ENCODE assay signal across 30 cellular contexts in genomic region chr17:33745047-33745783, GRCh38.
"Had no signal": no experiment of that assay in that cellular context is flagged by ENCODE, and none has a peak within 500 bp of the region (broad histone marks: within the 10 kb centered on the region; RNA-seq: fewer than 3 reads in every experiment).

No MANE protein-coding gene starts in this region.

- H3K36me3 ChIP-seq: WERI-Rb-1 had no signal

- FAIRE-seq: endothelial cell of umbilical vein had no signal

- H3K4me1 Mint-ChIP-seq: activated B cell treated with CpG ODN at 0.5 μM for 24 hours; activated T-helper 17 cell treated with anti-CD3 and anti-CD28 coated beads, Interleukin-2, amount 50 U/mL, for 72 hours had no signal

- DNase-seq: activated B cell treated with CpG ODN at 0.5 μM for 24 hours; activated CD4-positive, alpha-beta T cell treated with anti-CD3 and anti-CD28 coated beads for 48 hours; activated CD4-positive, alpha-beta T cell treated with anti-CD3 and anti-CD28 coated beads, Interleukin-2, amount 50 U/mL, for 1 hour; activated CD4-positive, alpha-beta T cell treated with anti-CD3 and anti-CD28 coated beads, Interleukin-2, amount 50 U/mL, for 48 hours; activated CD8-positive, alpha-beta memory T cell treated with anti-CD3 and anti-CD28 coated beads for 24 hours; activated CD8-positive, alpha-beta T cell treated with anti-CD3 and anti-CD28 coated beads for 36 hours; activated effector memory CD4-positive, alpha-beta T cell treated with Interleukin-2 at 50 U/mL for 16 hours; activated gamma-delta T cell treated with Interleukin-2 at 50 U/mL for 16 hours; activated naive CD4-positive, alpha-beta T cell treated with anti-CD3 and anti-CD28 coated beads, Interleukin-2, amount 50 U/mL, for 16 hours; activated naive CD4-positive, alpha-beta T cell treated with Interleukin-2 at 50 U/mL for 16 hours; activated T-cell treated with anti-CD3 and anti-CD28 coated beads, Interleukin-2, amount 50 U/mL, for 4 hours; amygdala; aorta; body of pancreas; caudate nucleus; cortex of kidney; dermis blood vessel endothelial cell; effector CD4-positive, alpha-beta T cell; effector memory CD8-positive, alpha-beta T cell; foreskin fibroblast; head of caudate nucleus; T1000; WERI-Rb-1 had no signal

- H3K9me3 ChIP-seq: body of pancreas had no signal

- H3K4me3 ChIP-seq: body of pancreas had no signal

- H3K27ac ChIP-seq: body of pancreas, epithelial cell of prostate, WERI-Rb-1 had no signal

- H3K27ac Mint-ChIP-seq: activated B cell treated with CpG ODN at 0.5 μM for 24 hours; activated CD8-positive, alpha-beta T cell treated with anti-CD3 and anti-CD28 coated beads for 36 hours; activated naive CD8-positive, alpha-beta T cell; activated T-helper 17 cell treated with anti-CD3 and anti-CD28 coated beads, Interleukin-2, amount 50 U/mL, for 72 hours; effector memory CD8-positive, alpha-beta T cell; T-helper 1 cell treated with Interleukin-12 subunit alpha and Interleukin-12 subunit beta and Interleukin-4 antibody, amounts not matched to agents 30 μg/mL and 1 μg/mL, for 36 hours; T-helper 2 cell treated with Interferon-gamma antibody and Interleukin-4, amounts not matched to agents 5 μg/mL and 100 μg/mL, for 36 hours had no signal

- H3K27me3 ChIP-seq: body of pancreas had no signal

- H3K4me3 Mint-ChIP-seq: activated B cell treated with CpG ODN at 0.5 μM for 24 hours; activated CD8-positive, alpha-beta T cell treated with anti-CD3 and anti-CD28 coated beads for 36 hours; activated naive CD8-positive, alpha-beta T cell; activated T-cell treated with anti-CD3 and anti-CD28 coated beads, Interleukin-2, amount 50 U/mL, for 4 hours; activated T-helper 17 cell treated with anti-CD3 and anti-CD28 coated beads, Interleukin-2, amount 50 U/mL, for 72 hours; effector memory CD8-positive, alpha-beta T cell; T-helper 1 cell treated with Interleukin-12 subunit alpha and Interleukin-12 subunit beta and Interleukin-4 antibody, amounts not matched to agents 30 μg/mL and 1 μg/mL, for 36 hours; T-helper 2 cell treated with Interferon-gamma antibody and Interleukin-4, amounts not matched to agents 5 μg/mL and 100 μg/mL, for 36 hours had no signal

- H3K9me3 Mint-ChIP-seq: activated B cell treated with CpG ODN at 0.5 μM for 24 hours; activated CD8-positive, alpha-beta T cell treated with anti-CD3 and anti-CD28 coated beads for 36 hours; activated T-cell treated with anti-CD3 and anti-CD28 coated beads, Interleukin-2, amount 50 U/mL, for 4 hours; activated T-helper 17 cell treated with anti-CD3 and anti-CD28 coated beads, Interleukin-2, amount 50 U/mL, for 72 hours; effector memory CD8-positive, alpha-beta T cell; T-helper 1 cell treated with Interleukin-12 subunit alpha and Interleukin-12 subunit beta and Interleukin-4 antibody, amounts not matched to agents 30 μg/mL and 1 μg/mL, for 36 hours; T-helper 2 cell treated with Interferon-gamma antibody and Interleukin-4, amounts not matched to agents 5 μg/mL and 100 μg/mL, for 36 hours had no signal

- H3K36me3 Mint-ChIP-seq: activated naive CD8-positive, alpha-beta T cell had no signal

- ATAC-seq: activated CD4-positive, CD25-positive, alpha-beta regulatory T cell treated with anti-CD3 and anti-CD28 coated beads, Interleukin-2, amount 50 U/mL, for 24 hours; activated CD8-positive, alpha-beta T cell treated with anti-CD3 and anti-CD28 coated beads for 36 hours; activated T-cell treated with anti-CD3 and anti-CD28 coated beads, Interleukin-2, amount 50 U/mL, for 4 hours; activated T-helper 17 cell treated with anti-CD3 and anti-CD28 coated beads, Interleukin-2, amount 50 U/mL, for 72 hours; body of pancreas; effector memory CD8-positive, alpha-beta T cell had no signal

- H3K4me1 ChIP-seq: body of pancreas had no signal
